18 cellular contexts compared by ENCODE assay signal in genomic region chr3:138199847-138200246, GRCh38.
DNase-seq lines count a peak whose midpoint lies in the region; ATAC-seq and TF ChIP-seq lines count a peak whose summit lies in the region.
"Had no signal": no experiment of that assay in that cellular context is flagged by ENCODE, and none has a peak within 500 bp of the region (broad histone marks: within the 10 kb centered on the region; RNA-seq: fewer than 3 reads in every experiment).

No MANE protein-coding gene starts in this region.

- peak; percentile 97 for DNase-seq in OCI-M1 (lab: John Stamatoyannopoulos, UW)
- DNase-seq in effector CD8-positive, alpha-beta T cell (lab: John Stamatoyannopoulos, UW), result no peak
- no peak for DNase-seq in GM13976 (ENCODE audit: low spot score)
- DNase-seq in COR-L47 (lab: John Stamatoyannopoulos, UW), result no peak
- DNase-seq: activated CD4-positive, alpha-beta T cell treated with anti-CD3 and anti-CD28 coated beads for 48 hours; activated naive CD8-positive, alpha-beta T cell treated with anti-CD3 and anti-CD28 coated beads, Interleukin-2, amount 50 U/mL, for 24 hours; activated T-cell treated with anti-CD3 and anti-CD28 coated beads, Interleukin-2, amount 50 U/mL, for 4 hours; hippocampal formation; NCI-H1694 treated with DMSO at 0.1 percent for 48 hours; NCI-H446 treated with DMSO at 0.1 percent for 48 hours; pancreas; SIG-M5; stimulated activated CD4-positive, alpha-beta T cell treated with anti-CD3 and anti-CD28 coated beads, Interleukin-4, amount 100 ng/mL, for 1 hour; testis had no signal

- no peak for TF ChIP-seq CTCF in GM13976 (IDR thresholded peaks at IDR 0.05; ENCODE audit: borderline replicate concordance, control extremely low read depth, extremely low read depth, insufficient read depth, missing control alignments)

- in situ Hi-C loops in GM13976 (cut with MboI; ENCODE audit: low sequenced_read_pairs, unreplicated experiment), result no loop called here

- ATAC-seq in GM19397 (IDR thresholded peaks at IDR 0.05; ENCODE audit: unreplicated experiment) (peak; percentile 61), HG02884 (IDR thresholded peaks at IDR 0.05; ENCODE audit: unreplicated experiment) (peak; percentile 69), GM21619 (IDR thresholded peaks at IDR 0.05; ENCODE audit: unreplicated experiment) (no peak)
- ATAC-seq: activated naive CD8-positive, alpha-beta T cell treated with anti-CD3 and anti-CD28 coated beads, Interleukin-2, amount 50 U/mL, for 24 hours; activated T-cell treated with anti-CD3 and anti-CD28 coated beads, Interleukin-2, amount 50 U/mL, for 4 hours; GM23338; pancreas had no signal
